ENCODE assay signal across 8 cellular contexts in genomic region chr15:78944202-78944625, GRCh38. TPM values are rescaled to one million over a fixed set of nuclear protein-coding genes. Genes with fewer than 3 reads are reported as not detected.
A peak's percentile ranks its signal among the peaks of the same experiment; 100 is the strongest.
DNase-seq lines count a peak whose midpoint lies in the region; ATAC-seq and TF ChIP-seq lines count a peak whose summit lies in the region.

No MANE protein-coding gene starts in this region.

- H3K27ac ChIP-seq in RWPE1 (peak overlapping the region; percentile 2; the same call in 1 of the 2 replicates), heart left ventricle (peak overlapping the region; percentile 52 to 87 (median 76))

- no peak for DNase-seq in RWPE1 (ENCODE audit: low spot score)
- peak in 1 of 5 donors; percentile 51 for DNase-seq in heart left ventricle
- DNase-seq in sciatic nerve (ENCODE audit: low spot score) = no peak
- DNase-seq in NCI-H774 (lab: John Stamatoyannopoulos, UW) = no peak
- DNase-seq in activated CD8-positive, alpha-beta memory T cell treated with anti-CD3 and anti-CD28 coated beads, Interleukin-2, amount 50 U/mL, for 4 hours = no peak
- DNase-seq in cerebellum (ENCODE audit: low spot score) = no peak

- H3K4me3 ChIP-seq in heart left ventricle = peak overlapping the region; percentile 48 to 91 (median 73)

- H3K27me3 ChIP-seq in heart left ventricle = no peaks in the 10 kb centered on the region

- peaks cover 0 to 47% (median 21%) of the 10 kb centered on the region in 12 donors for H3K4me1 ChIP-seq in heart left ventricle

- POLR2A ChIA-PET in RWPE1 (lab: Yijun Ruan, JAX; ENCODE audit: low non-redundant PET) = interaction anchor here (0.6 kb wide), 1 partner anchor 70 kb away, joined by 4 read pairs; no protein-coding TSS in a partner anchor

- intact Hi-C loops in heart left ventricle (cut with DNase I) (no loop called here), sciatic nerve (cut with DNase I) (no loop called here)

- CTCF ChIA-PET in RWPE1 (lab: Yijun Ruan, JAX) = interaction anchor here (0.6 to 2.3 kb wide), 5 partner anchors 33 to 135 kb away, joined by 3 to 10 read pairs (median 4); no protein-coding TSS in a partner anchor

- ATAC-seq in GM18498 (IDR thresholded peaks at IDR 0.05; ENCODE audit: unreplicated experiment) = peak; percentile 21
- peak; percentile 39 for ATAC-seq in HG02588 (IDR thresholded peaks at IDR 0.05; ENCODE audit: unreplicated experiment)
- ATAC-seq in heart left ventricle = peak; percentile 32 to 57 (median 44)
- peak; percentile 53 for ATAC-seq in sciatic nerve

- H3K36me3 ChIP-seq in heart left ventricle = peaks cover 0 to 4% (median 0%) of the 10 kb centered on the region in 9 donors

- H3K9me3 ChIP-seq in heart left ventricle = no peaks in the 10 kb centered on the region

- WGBS in heart left ventricle, 4 donors = 26 to 48% (median 36%) methylated on average over 12 of the region's 12 CpGs

- no peak for TF ChIP-seq POLR2A in heart left ventricle (IDR thresholded peaks at IDR 0.05)

- TF ChIP-seq CTCF in RWPE1 (conservative IDR thresholded peaks at IDR 0.05; ENCODE audit: low read depth) (no peak), heart left ventricle (IDR thresholded peaks at IDR 0.05) (no peak)

RNA-seq across cellular contexts. Expression of gene CTSH, which starts 0.6 kb away (rescaled TPM):
- total RNA-seq in heart left ventricle (100 to 1,000 TPM in 4 of 9 donors, 10 to 100 TPM in 5; 27.8 to 165 (median 93.5) TPM), sciatic nerve (81.6 TPM), cerebellum (8.6 TPM)
- 10 to 100 TPM; 66.7 to 82.4 TPM for polyA plus RNA-seq in heart left ventricle
